ENCODE assay signal across 8 cellular contexts in genomic region chr3:8987673-8988655, GRCh38. TPM values are rescaled to one million over a fixed set of nuclear protein-coding genes. Genes with fewer than 3 reads are reported as not detected.
DNase-seq lines count a peak whose midpoint lies in the region; ATAC-seq and TF ChIP-seq lines count a peak whose summit lies in the region.

No MANE protein-coding gene starts in this region.

- peak; percentile 76 for DNase-seq in CD1c-positive myeloid dendritic cell (ENCODE audit: extremely low spot score)
- peak; percentile 34 for DNase-seq in HT-29 (ENCODE audit: low spot score)
- DNase-seq in SHP77 (lab: John Stamatoyannopoulos, UW): peak; percentile 47 to 63
- peak; percentile 72 for DNase-seq in activated naive CD8-positive, alpha-beta T cell treated with anti-CD3 and anti-CD28 coated beads, Interleukin-2, amount 10 ng/mL, durations not matched to agents 7 days and 5 days
- DNase-seq in cardiac muscle cell (ENCODE audit: low read depth in 1 of 2, low spot score in 1 of 2): peak; percentile 74 to 82
- DNase-seq in posterior cingulate gyrus: peak; percentile 60 to 96 (median 78)
- DNase-seq in DMS153 treated with DMSO at 0.1 percent for 48 hours (lab: John Stamatoyannopoulos, UW; ENCODE audit: unreplicated experiment): no peak

- H3K27me3 Mint-ChIP-seq in activated naive CD8-positive, alpha-beta T cell treated with anti-CD3 and anti-CD28 coated beads, Interleukin-2, amount 10 ng/mL, durations not matched to agents 7 days and 5 days: no peaks in the 10 kb centered on the region

- H3K9me3 Mint-ChIP-seq in activated naive CD8-positive, alpha-beta T cell treated with anti-CD3 and anti-CD28 coated beads, Interleukin-2, amount 10 ng/mL, durations not matched to agents 7 days and 5 days: no peaks in the 10 kb centered on the region

- peaks cover 6% of the 10 kb centered on the region for H3K4me1 Mint-ChIP-seq in activated naive CD8-positive, alpha-beta T cell treated with anti-CD3 and anti-CD28 coated beads, Interleukin-2, amount 10 ng/mL, durations not matched to agents 7 days and 5 days

- no peaks in the 10 kb centered on the region for H3K36me3 Mint-ChIP-seq in activated naive CD8-positive, alpha-beta T cell treated with anti-CD3 and anti-CD28 coated beads, Interleukin-2, amount 10 ng/mL, durations not matched to agents 7 days and 5 days

- H3K27ac Mint-ChIP-seq in activated naive CD8-positive, alpha-beta T cell treated with anti-CD3 and anti-CD28 coated beads, Interleukin-2, amount 10 ng/mL, durations not matched to agents 7 days and 5 days: no peak overlapping the region

- peaks cover 14% of the 10 kb centered on the region for H3K4me1 ChIP-seq in cardiac muscle cell (ENCODE audit: low read depth)

- intact Hi-C loops in posterior cingulate gyrus (cut with DNase I): loop anchor here (2.0 to 5.0 kb wide), 2 partner anchors 79 to 314 kb away; no protein-coding TSS in a partner anchor

- peak; percentile 80 for TF ChIP-seq CTCF in cardiac muscle cell (IDR thresholded peaks at IDR 0.05; ENCODE audit: low read depth, low read length)

- peak; percentile 92 for ATAC-seq in GM19351 (IDR thresholded peaks at IDR 0.05; ENCODE audit: unreplicated experiment)
- ATAC-seq in activated naive CD8-positive, alpha-beta T cell treated with anti-CD3 and anti-CD28 coated beads, Interleukin-2, amount 10 ng/mL, durations not matched to agents 7 days and 5 days (ENCODE audit: low read depth): peak; percentile 90

- POLR2A ChIA-PET in activated naive CD8-positive, alpha-beta T cell treated with anti-CD3 and anti-CD28 coated beads, Interleukin-2, amount 10 ng/mL, durations not matched to agents 7 days and 5 days (lab: Charles Lee): no interaction called here

- no peaks in the 10 kb centered on the region for H3K27me3 ChIP-seq in cardiac muscle cell

- H3K36me3 ChIP-seq in cardiac muscle cell: no peaks in the 10 kb centered on the region

- peak overlapping the region; percentile 72 for H3K27ac ChIP-seq in cardiac muscle cell

- H3K4me3 Mint-ChIP-seq in activated naive CD8-positive, alpha-beta T cell treated with anti-CD3 and anti-CD28 coated beads, Interleukin-2, amount 10 ng/mL, durations not matched to agents 7 days and 5 days: peak overlapping the region; percentile 51

- no peak overlapping the region for H3K4me3 ChIP-seq in cardiac muscle cell

- no peaks in the 10 kb centered on the region for H3K9me3 ChIP-seq in cardiac muscle cell (ENCODE audit: low read depth)

RNA-seq across cellular contexts. Expression of gene RAD18, which starts 24.7 kb away (rescaled TPM):
- total RNA-seq in HT-29 (2014; rRNA removed; shearing (Covaris generic)): 3.8 and 12.8 TPM in 2 replicates
- total RNA-seq in activated naive CD8-positive, alpha-beta T cell treated with anti-CD3 and anti-CD28 coated beads, Interleukin-2, amount 10 ng/mL, durations not matched to agents 7 days and 5 days: 10 to 100 TPM; 30.9 to 31.1 TPM
- total RNA-seq in cardiac muscle cell: 4.8 and 5.9 TPM in 2 replicates
- polyA plus RNA-seq in cardiac muscle cell: 7.8 and 12.4 TPM in 2 replicates
